In the genomic region with DNA sequence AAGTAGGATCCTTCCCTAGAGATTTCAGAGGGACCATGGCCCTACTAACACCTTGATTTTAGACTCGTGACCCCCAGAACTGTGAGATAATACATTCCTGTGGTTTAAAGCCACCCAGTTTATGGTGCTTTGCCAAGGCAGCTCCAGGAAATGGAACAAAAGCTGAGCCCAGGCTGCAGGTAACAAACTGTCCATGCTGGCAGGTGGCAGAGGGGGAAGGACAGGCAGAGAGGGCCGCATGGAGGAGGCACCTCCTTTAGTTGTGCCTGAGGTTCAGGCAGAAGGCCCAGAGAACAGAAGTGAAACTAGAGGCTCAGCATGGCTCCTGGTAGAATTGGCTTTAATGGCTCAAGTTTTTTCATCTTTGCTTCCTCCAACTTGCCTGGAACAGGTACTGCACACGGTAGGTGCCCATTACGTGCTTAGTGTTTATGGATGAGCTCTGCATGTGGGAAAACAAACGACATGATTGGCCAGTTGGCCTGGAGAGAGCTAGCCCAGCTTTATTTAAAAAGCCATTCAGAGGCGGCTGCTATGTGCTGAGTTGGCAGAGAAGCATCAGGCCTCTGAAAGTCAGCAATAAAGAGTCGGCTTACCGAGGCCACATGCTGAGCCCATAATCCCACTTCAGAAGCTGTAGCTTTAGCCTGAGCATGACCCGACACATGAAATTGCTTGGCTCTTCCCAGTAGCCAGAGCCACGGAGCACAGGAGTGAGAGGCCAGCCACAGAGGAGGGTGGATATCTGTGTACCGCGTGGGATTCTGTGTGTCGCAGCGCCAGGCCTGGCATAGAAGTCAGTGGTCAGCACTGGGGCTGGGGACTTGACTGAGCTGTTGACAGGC, we compare ENCODE assay signal across 1 cellular context.
TF ChIP-seq lines count a peak whose summit lies in the region.

No MANE protein-coding gene starts in this region.

TF ChIP-seq in HepG2, 621 proteins besides CTCF, POLR2A, EP300 and RAD21 (continues in another document):
- TF ChIP-seq, protein P1, sequence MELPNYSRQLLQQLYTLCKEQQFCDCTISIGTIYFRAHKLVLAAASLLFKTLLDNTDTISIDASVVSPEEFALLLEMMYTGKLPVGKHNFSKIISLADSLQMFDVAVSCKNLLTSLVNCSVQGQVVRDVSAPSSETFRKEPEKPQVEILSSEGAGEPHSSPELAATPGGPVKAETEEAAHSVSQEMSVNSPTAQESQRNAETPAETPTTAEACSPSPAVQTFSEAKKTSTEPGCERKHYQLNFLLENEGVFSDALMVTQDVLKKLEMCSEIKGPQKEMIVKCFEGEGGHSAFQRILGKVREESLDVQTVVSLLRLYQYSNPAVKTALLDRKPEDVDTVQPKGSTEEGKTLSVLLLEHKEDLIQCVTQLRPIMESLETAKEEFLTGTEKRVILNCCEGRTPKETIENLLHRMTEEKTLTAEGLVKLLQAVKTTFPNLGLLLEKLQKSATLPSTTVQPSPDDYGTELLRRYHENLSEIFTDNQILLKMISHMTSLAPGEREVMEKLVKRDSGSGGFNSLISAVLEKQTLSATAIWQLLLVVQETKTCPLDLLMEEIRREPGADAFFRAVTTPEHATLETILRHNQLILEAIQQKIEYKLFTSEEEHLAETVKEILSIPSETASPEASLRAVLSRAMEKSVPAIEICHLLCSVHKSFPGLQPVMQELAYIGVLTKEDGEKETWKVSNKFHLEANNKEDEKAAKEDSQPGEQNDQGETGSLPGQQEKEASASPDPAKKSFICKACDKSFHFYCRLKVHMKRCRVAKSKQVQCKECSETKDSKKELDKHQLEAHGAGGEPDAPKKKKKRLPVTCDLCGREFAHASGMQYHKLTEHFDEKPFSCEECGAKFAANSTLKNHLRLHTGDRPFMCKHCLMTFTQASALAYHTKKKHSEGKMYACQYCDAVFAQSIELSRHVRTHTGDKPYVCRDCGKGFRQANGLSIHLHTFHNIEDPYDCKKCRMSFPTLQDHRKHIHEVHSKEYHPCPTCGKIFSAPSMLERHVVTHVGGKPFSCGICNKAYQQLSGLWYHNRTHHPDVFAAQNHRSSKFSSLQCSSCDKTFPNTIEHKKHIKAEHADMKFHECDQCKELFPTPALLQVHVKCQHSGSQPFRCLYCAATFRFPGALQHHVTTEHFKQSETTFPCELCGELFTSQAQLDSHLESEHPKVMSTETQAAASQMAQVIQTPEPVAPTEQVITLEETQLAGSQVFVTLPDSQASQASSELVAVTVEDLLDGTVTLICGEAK (IDR thresholded peaks at IDR 0.05) = no peak
- TF ChIP-seq, protein P1 (CRISPR knock-in tag; IDR thresholded peaks at IDR 0.05) = peak; percentile 73; the same call in 1 of the 2 replicates
- TF ChIP-seq, protein P2, sequence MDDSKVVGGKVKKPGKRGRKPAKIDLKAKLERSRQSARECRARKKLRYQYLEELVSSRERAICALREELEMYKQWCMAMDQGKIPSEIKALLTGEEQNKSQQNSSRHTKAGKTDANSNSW (CRISPR knock-in tag; IDR thresholded peaks at IDR 0.05; ENCODE audit: borderline replicate concordance) = no peak
- 0 out of 2 replicates have a peak, but pooled peaks have one; percentile 47 for TF ChIP-seq MAFF (IDR thresholded peaks at IDR 0.05; ENCODE audit: low read depth, low read length)
- TF ChIP-seq MATR3 (CRISPR knock-in tag; IDR thresholded peaks at IDR 0.05) = no peak
- TF ChIP-seq, protein P3, sequence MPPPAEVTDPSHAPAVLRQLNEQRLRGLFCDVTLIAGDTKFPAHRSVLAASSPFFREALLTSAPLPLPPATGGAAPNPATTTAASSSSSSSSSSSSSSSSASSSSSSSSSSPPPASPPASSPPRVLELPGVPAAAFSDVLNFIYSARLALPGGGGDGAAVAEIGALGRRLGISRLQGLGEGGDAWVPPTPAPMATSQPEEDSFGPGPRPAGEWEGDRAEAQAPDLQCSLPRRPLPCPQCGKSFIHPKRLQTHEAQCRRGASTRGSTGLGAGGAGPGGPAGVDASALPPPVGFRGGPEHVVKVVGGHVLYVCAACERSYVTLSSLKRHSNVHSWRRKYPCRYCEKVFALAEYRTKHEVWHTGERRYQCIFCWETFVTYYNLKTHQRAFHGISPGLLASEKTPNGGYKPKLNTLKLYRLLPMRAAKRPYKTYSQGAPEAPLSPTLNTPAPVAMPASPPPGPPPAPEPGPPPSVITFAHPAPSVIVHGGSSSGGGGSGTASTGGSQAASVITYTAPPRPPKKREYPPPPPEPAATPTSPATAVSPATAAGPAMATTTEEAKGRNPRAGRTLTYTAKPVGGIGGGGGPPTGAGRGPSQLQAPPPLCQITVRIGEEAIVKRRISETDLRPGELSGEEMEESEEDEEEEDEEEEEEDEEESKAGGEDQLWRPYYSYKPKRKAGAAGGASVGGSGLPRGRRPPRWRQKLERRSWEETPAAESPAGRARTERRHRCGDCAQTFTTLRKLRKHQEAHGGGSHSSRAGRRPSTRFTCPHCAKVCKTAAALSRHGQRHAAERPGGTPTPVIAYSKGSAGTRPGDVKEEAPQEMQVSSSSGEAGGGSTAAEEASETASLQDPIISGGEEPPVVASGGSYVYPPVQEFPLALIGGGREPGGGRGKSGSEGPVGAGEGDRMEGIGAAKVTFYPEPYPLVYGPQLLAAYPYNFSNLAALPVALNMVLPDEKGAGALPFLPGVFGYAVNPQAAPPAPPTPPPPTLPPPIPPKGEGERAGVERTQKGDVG (CRISPR knock-in tag; IDR thresholded peaks at IDR 0.05; ENCODE audit: borderline replicate concordance) = peak; percentile 3; the same call in 1 of the 2 replicates
- no peak for TF ChIP-seq ZNF652 (CRISPR knock-in tag; IDR thresholded peaks at IDR 0.05; ENCODE audit: borderline replicate concordance, low read depth)
- no peak for TF ChIP-seq ZC3H4 (CRISPR knock-in tag; IDR thresholded peaks at IDR 0.05; ENCODE audit: borderline replicate concordance)
- TF ChIP-seq ZFX (CRISPR knock-in tag; IDR thresholded peaks at IDR 0.05; ENCODE audit: low read depth) = peak; percentile 0; the same call in 1 of the 2 replicates
- TF ChIP-seq YEATS2 (CRISPR knock-in tag; IDR thresholded peaks at IDR 0.05; ENCODE audit: borderline replicate concordance) = no peak
- TF ChIP-seq, protein P4, sequence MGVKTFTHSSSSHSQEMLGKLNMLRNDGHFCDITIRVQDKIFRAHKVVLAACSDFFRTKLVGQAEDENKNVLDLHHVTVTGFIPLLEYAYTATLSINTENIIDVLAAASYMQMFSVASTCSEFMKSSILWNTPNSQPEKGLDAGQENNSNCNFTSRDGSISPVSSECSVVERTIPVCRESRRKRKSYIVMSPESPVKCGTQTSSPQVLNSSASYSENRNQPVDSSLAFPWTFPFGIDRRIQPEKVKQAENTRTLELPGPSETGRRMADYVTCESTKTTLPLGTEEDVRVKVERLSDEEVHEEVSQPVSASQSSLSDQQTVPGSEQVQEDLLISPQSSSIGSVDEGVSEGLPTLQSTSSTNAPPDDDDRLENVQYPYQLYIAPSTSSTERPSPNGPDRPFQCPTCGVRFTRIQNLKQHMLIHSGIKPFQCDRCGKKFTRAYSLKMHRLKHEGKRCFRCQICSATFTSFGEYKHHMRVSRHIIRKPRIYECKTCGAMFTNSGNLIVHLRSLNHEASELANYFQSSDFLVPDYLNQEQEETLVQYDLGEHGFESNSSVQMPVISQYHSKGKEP (CRISPR knock-in tag; IDR thresholded peaks at IDR 0.05) = no peak
- no peak for TF ChIP-seq ZNF558 (CRISPR knock-in tag; IDR thresholded peaks at IDR 0.05; ENCODE audit: borderline replicate concordance)
- peak; percentile 71; the same call in 1 of the 2 replicates for TF ChIP-seq ZNF30 (CRISPR knock-in tag; IDR thresholded peaks at IDR 0.05)
- TF ChIP-seq THAP7 (CRISPR knock-in tag; IDR thresholded peaks at IDR 0.05) = no peak
- no peak for TF ChIP-seq GMEB1 (CRISPR knock-in tag; IDR thresholded peaks at IDR 0.05; ENCODE audit: borderline replicate concordance)
- TF ChIP-seq SNAPC5 (CRISPR knock-in tag; IDR thresholded peaks at IDR 0.05; ENCODE audit: borderline replicate concordance) = no peak
- TF ChIP-seq, protein P5, sequence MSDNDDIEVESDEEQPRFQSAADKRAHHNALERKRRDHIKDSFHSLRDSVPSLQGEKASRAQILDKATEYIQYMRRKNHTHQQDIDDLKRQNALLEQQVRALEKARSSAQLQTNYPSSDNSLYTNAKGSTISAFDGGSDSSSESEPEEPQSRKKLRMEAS (IDR thresholded peaks at IDR 0.05) = 0 out of 2 replicates have a peak, but pooled peaks have one; percentile 18
- TF ChIP-seq, protein P6, sequence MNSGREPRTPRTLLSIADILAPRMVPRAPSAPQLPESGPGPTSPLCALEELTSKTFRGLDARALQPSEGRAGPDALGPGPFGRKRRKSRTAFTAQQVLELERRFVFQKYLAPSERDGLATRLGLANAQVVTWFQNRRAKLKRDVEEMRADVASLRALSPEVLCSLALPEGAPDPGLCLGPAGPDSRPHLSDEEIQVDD (CRISPR knock-in tag; IDR thresholded peaks at IDR 0.05; ENCODE audit: borderline replicate concordance) = no peak
- TF ChIP-seq ZNF564 (CRISPR knock-in tag; IDR thresholded peaks at IDR 0.05) = no peak
- TF ChIP-seq BCL6 (CRISPR knock-in tag; IDR thresholded peaks at IDR 0.05) = peak; percentile 27; the same call in 1 of the 2 replicates
- no peak for TF ChIP-seq TCF7L2 (IDR thresholded peaks at IDR 0.05; ENCODE audit: low read depth, low read length)
- TF ChIP-seq HNRNPUL1 (IDR thresholded peaks at IDR 0.05; ENCODE audit: low read depth, low read length) = no peak
- 0 out of 2 replicates have a peak, but pooled peaks have one; percentile 8 for TF ChIP-seq ZNF350 (CRISPR knock-in tag; IDR thresholded peaks at IDR 0.05; ENCODE audit: borderline replicate concordance, low read depth)
- TF ChIP-seq CBFB (CRISPR knock-in tag; IDR thresholded peaks at IDR 0.05) = peak; percentile 57; the same call in 1 of the 2 replicates
- no peak for TF ChIP-seq ZNF10 (CRISPR knock-in tag; IDR thresholded peaks at IDR 0.05; ENCODE audit: borderline replicate concordance, low read depth)
- TF ChIP-seq MAFK (conservative IDR thresholded peaks at IDR 0.05 in 1 of 2, IDR thresholded peaks at IDR 0.05 in 1 of 2; ENCODE audit: low read length in 2 of 2) = peak; percentile 62 to 73
- no peak for TF ChIP-seq DNMT3B (CRISPR knock-in tag; conservative IDR thresholded peaks at IDR 0.05)
- TF ChIP-seq ZSCAN25 (CRISPR knock-in tag; IDR thresholded peaks at IDR 0.05) = no peak
- peak; percentile 6; the same call in 1 of the 2 replicates for TF ChIP-seq SALL1 (CRISPR knock-in tag; IDR thresholded peaks at IDR 0.05)
- TF ChIP-seq USF2 (IDR thresholded peaks at IDR 0.05; ENCODE audit: low read depth, low read length) = no peak
- TF ChIP-seq USF2 (CRISPR knock-in tag; IDR thresholded peaks at IDR 0.05; ENCODE audit: borderline replicate concordance) = no peak
- TF ChIP-seq ZNF547 (CRISPR knock-in tag; IDR thresholded peaks at IDR 0.05) = no peak
- 0 out of 2 replicates have a peak, but pooled peaks have one; percentile 4 for TF ChIP-seq SMAD1 (CRISPR knock-in tag; IDR thresholded peaks at IDR 0.05; ENCODE audit: borderline replicate concordance, low read depth)
- 0 out of 2 replicates have a peak, but pooled peaks have one; percentile 24 for TF ChIP-seq ZFY (CRISPR knock-in tag; IDR thresholded peaks at IDR 0.05)
